ENCODE assay signal across 19 cellular contexts in genomic region chr20:31581391-31581790, GRCh38. TPM values are rescaled to one million over a fixed set of nuclear protein-coding genes. Genes with fewer than 3 reads are reported as not detected.
DNase-seq lines count a peak whose midpoint lies in the region; ATAC-seq and TF ChIP-seq lines count a peak whose summit lies in the region.
"Had no signal": no experiment of that assay in that cellular context is flagged by ENCODE, and none has a peak within 500 bp of the region (broad histone marks: within the 10 kb centered on the region; RNA-seq: fewer than 3 reads in every experiment).

No MANE protein-coding gene starts in this region.

- H3K27me3 Mint-ChIP-seq in neural crest cell (ENCODE audit: low read depth) (peaks cover 10% of the 10 kb centered on the region), immature natural killer cell (ENCODE audit: low read depth in 3 of 3) (peaks cover 3 to 10% (median 9%) of the 10 kb centered on the region in 3 donors)

- H3K4me2 ChIP-seq in HCT116 (ENCODE audit: low read length), result no peak overlapping the region
- H3K4me2 ChIP-seq: A549 had no signal

- no peaks in the 10 kb centered on the region for H3K27me3 ChIP-seq in HCT116 (ENCODE audit: insufficient read depth, low read length)
- peaks cover 3% of the 10 kb centered on the region for H3K27me3 ChIP-seq in ectodermal cell (ENCODE audit: control insufficient read depth, insufficient read depth, low read length, poor library complexity, severe bottlenecking)

- peaks cover 4 to 10% of the 10 kb centered on the region in 2 experiments; a peak in 3 of 4 replicates for H3K4me1 ChIP-seq in HCT116 (ENCODE audit: control insufficient read depth in 1 of 2, insufficient read depth in 2 of 2, low read length in 2 of 2)
- H3K4me1 ChIP-seq in ectodermal cell (ENCODE audit: control insufficient read depth, insufficient read depth, low read length), result peaks cover 17% of the 10 kb centered on the region
- H3K4me1 ChIP-seq: A549 had no signal

- peak overlapping the region; percentile 95 for H3K27ac Mint-ChIP-seq in neural crest cell (ENCODE audit: unreplicated experiment)
- no peak overlapping the region for H3K27ac Mint-ChIP-seq in immature natural killer cell

- TF ChIP-seq CTCF in HCT116 (IDR thresholded peaks at IDR 0.05 in 2 of 3, conservative IDR thresholded peaks at IDR 0.05 in 1 of 3; ENCODE audit: borderline replicate concordance in 1 of 3, insufficient read depth in 1 of 3, low read depth in 2 of 3, low read length in 2 of 3) (no peak), neural crest cell (conservative IDR thresholded peaks at IDR 0.05) (no peak)

- POLR2A ChIA-PET in HCT116 (lab: Charles Lee), result no interaction called here

- RAD21 ChIA-PET in HCT116 (lab: Charles Lee; ENCODE audit: low non-redundant PET in 1 of 2, low total read pairs in 2 of 2, uncharacterized antibody in 2 of 2, unreplicated experiment in 2 of 2), result no interaction called here

- H3K9ac ChIP-seq in HCT116 (ENCODE audit: low read length), result no peak overlapping the region
- H3K9ac ChIP-seq: BLaER1 treated with 17β-estradiol and CSF1 and Interleukin-3, amounts not matched to agents 10 nM and 100 nM had no signal

- H3K79me2 ChIP-seq in HCT116 (ENCODE audit: insufficient read depth, low read length), result no peaks in the 10 kb centered on the region

- H3K4me1 Mint-ChIP-seq in neural crest cell, result peaks cover 25% of the 10 kb centered on the region
- H3K4me1 Mint-ChIP-seq in immature natural killer cell, result peaks cover 0 to 1% of the 10 kb centered on the region in 2 donors

- H3K4me3 ChIP-seq in HCT116 (replicated peaks in 1 of 2; ENCODE audit: low read depth in 1 of 2, low read length in 2 of 2) (no peak overlapping the region), ectodermal cell (ENCODE audit: insufficient read depth, low read depth, low read length) (no peak overlapping the region)
- H3K4me3 ChIP-seq: A549; BLaER1 treated with 17β-estradiol and CSF1 and Interleukin-3, amounts not matched to agents 10 nM and 100 nM; HAP-1 had no signal

- H3K36me3 ChIP-seq in HCT116 (ENCODE audit: control insufficient read depth in 1 of 2, insufficient read depth in 2 of 2, low read length in 2 of 2), result no peaks in the 10 kb centered on the region
- H3K36me3 ChIP-seq in ectodermal cell (ENCODE audit: control insufficient read depth, insufficient read depth, low read length), result no peaks in the 10 kb centered on the region
- H3K36me3 ChIP-seq: BLaER1 treated with 17β-estradiol and CSF1 and Interleukin-3, amounts not matched to agents 10 nM and 100 nM; HAP-1 had no signal

- 15 to 16% methylated on average over 13 of the region's 13 CpGs for WGBS in ectodermal cell, 2 experiments

- no peak for TF ChIP-seq POLR2A in HCT116 (IDR thresholded peaks at IDR 0.05; ENCODE audit: borderline replicate concordance, extremely low read depth, insufficient read depth, insufficient read length)

- no peak overlapping the region for H2AFZ ChIP-seq in HCT116 (ENCODE audit: low read depth, low read length, poor library complexity, severe bottlenecking)

- H3K9me3 ChIP-seq in HCT116 (ENCODE audit: control insufficient read depth in 1 of 2, insufficient read depth in 1 of 2, low read depth in 1 of 2, low read length in 2 of 2) (no peaks in the 10 kb centered on the region), ectodermal cell (ENCODE audit: control insufficient read depth, low read length) (no peaks in the 10 kb centered on the region)
- H3K9me3 ChIP-seq: A549, HAP-1 had no signal

- BruUV-seq in HCT116 (replicated peaks; lab: Mats Ljungman, UMichigan), result no TSS peak

- intact Hi-C loops in HCT116 (cut with micrococcal nuclease), result no loop called here

- ATAC-seq in HCT116, result no peak
- no peak for ATAC-seq in GM21786 (IDR thresholded peaks at IDR 0.05; ENCODE audit: unreplicated experiment)
- ATAC-seq: A549 had no signal

- H3K9me3 Mint-ChIP-seq in neural crest cell (no peaks in the 10 kb centered on the region), immature natural killer cell (no peaks in the 10 kb centered on the region)

- H3K27ac ChIP-seq in HCT116 (ENCODE audit: low read depth, low read length) (peak overlapping the region; percentile 18; the same call in 1 of the 2 replicates), ectodermal cell (ENCODE audit: insufficient read depth, low read depth, low read length, poor library complexity, severe bottlenecking) (peak overlapping the region; percentile 53)
- H3K27ac ChIP-seq: BLaER1 treated with 17β-estradiol and CSF1 and Interleukin-3, amounts not matched to agents 10 nM and 100 nM had no signal

- no peak for TF ChIP-seq RAD21 in HCT116 (IDR thresholded peaks at IDR 0.05; ENCODE audit: low read depth)

- H3K4me3 Mint-ChIP-seq in neural crest cell, result no peak overlapping the region
- no peak overlapping the region for H3K4me3 Mint-ChIP-seq in immature natural killer cell

- H3K36me3 Mint-ChIP-seq in neural crest cell (ENCODE audit: low read depth) (no peaks in the 10 kb centered on the region), immature natural killer cell (peaks cover 0 to 4% (median 3%) of the 10 kb centered on the region in 3 donors)

- in situ Hi-C loops in KBM-7 (cut with MboI; ENCODE audit: low pct_unique_long_range_greater_than_20kb, low sequenced_read_pairs), result no loop called here

- CTCF ChIA-PET in HCT116 (lab: Charles Lee), result no interaction called here

- H4K20me1 ChIP-seq in HCT116 (ENCODE audit: insufficient read depth), result no peaks in the 10 kb centered on the region
- H4K20me1 ChIP-seq: BLaER1 treated with 17β-estradiol and CSF1 and Interleukin-3, amounts not matched to agents 10 nM and 100 nM had no signal

- DNase-seq in D341Med (ENCODE audit: low spot score) (peak; percentile 15), HCT116 (ENCODE audit: low read depth, low spot score) (no peak), neural crest cell (ENCODE audit: low read depth, low spot score) (no peak), medulla oblongata (ENCODE audit: extremely low spot score) (no peak), KBM-7 (no peak), immature natural killer cell (no peak)
- DNase-seq: DMS 273 treated with DMSO at 0.1 percent for 48 hours, GF-D8, NCI-H1048, NCI-H1436 treated with DMSO at 0.1 percent for 48 hours, NCI-H2081, NCI-H510A treated with DMSO at 0.1 percent for 48 hours, SHP77 had no signal

- H3K9me2 ChIP-seq in HCT116 (ENCODE audit: insufficient read depth), result no peaks in the 10 kb centered on the region

TF ChIP-seq in HCT116, 20 proteins besides CTCF, POLR2A, EP300 and RAD21:
- TF ChIP-seq MAX (IDR thresholded peaks at IDR 0.05) (no peak), SIN3A (IDR thresholded peaks at IDR 0.05; ENCODE audit: low read depth) (no peak), ATF3 (IDR thresholded peaks at IDR 0.05) (no peak), TCF7L2 (IDR thresholded peaks at IDR 0.05; ENCODE audit: borderline replicate concordance, extremely low read depth, insufficient read depth, insufficient read length) (no peak), CBX3 (IDR thresholded peaks at IDR 0.05; ENCODE audit: low read depth) (no peak), ELF1 (IDR thresholded peaks at IDR 0.05; ENCODE audit: borderline replicate concordance, low read depth) (no peak), ZNF274 (IDR thresholded peaks at IDR 0.05; ENCODE audit: low read depth, low read length) (no peak), EZH2phosphoT487 (IDR thresholded peaks at IDR 0.05; ENCODE audit: borderline replicate concordance) (no peak), SRF (IDR thresholded peaks at IDR 0.05; ENCODE audit: low read depth) (no peak), SP1 (IDR thresholded peaks at IDR 0.05; ENCODE audit: low read depth) (no peak), CEBPB (IDR thresholded peaks at IDR 0.05; ENCODE audit: low read depth) (no peak), ZFX (IDR thresholded peaks at IDR 0.05) (no peak), EGR1 (IDR thresholded peaks at IDR 0.05; ENCODE audit: low read depth) (no peak)
TF ChIP-seq in HCT116: peak in this region for 0.

RNA-seq across cellular contexts. Expression of gene ID1, which starts 23.7 kb away (rescaled TPM):
- total RNA-seq in HCT116 (2021; ENCODE audit: unreplicated experiment) (811 TPM), neural crest cell (4.3 and 5.8 TPM in 2 replicates)
- 603 and 619 TPM in 2 replicates for polyA plus RNA-seq in HCT116 (2012)
- polyA plus RNA-seq in ectodermal cell (2013, experiment 1 of 4), result 131 TPM
- 104 TPM for polyA plus RNA-seq in ectodermal cell (2013, experiment 2 of 4)
- polyA plus RNA-seq in ectodermal cell (2013, experiment 3 of 4), result 135 TPM
- 152 TPM for polyA plus RNA-seq in ectodermal cell (2013, experiment 4 of 4)
- 1 to 10 TPM; 1.4 to 4.2 (median 1.9) TPM for polyA plus RNA-seq in immature natural killer cell

RNA-seq across cellular contexts. Expression of gene COX4I2, which starts 56.3 kb away (rescaled TPM):
- total RNA-seq in HCT116 (2021; ENCODE audit: unreplicated experiment) (not detected), neural crest cell (not detected in 2 replicates)
- 0.11 TPM in 1 of 2 replicates, not detected in the other for polyA plus RNA-seq in HCT116 (2012)
- polyA plus RNA-seq in ectodermal cell (2013, experiment 1 of 4), result not detected
- not detected for polyA plus RNA-seq in ectodermal cell (2013, experiment 2 of 4)
- not detected for polyA plus RNA-seq in ectodermal cell (2013, experiment 3 of 4)
- not detected for polyA plus RNA-seq in ectodermal cell (2013, experiment 4 of 4)
- not detected for polyA plus RNA-seq in immature natural killer cell
- total RNA-seq: MCF 10A had no signal
- polyA plus RNA-seq: A549 had no signal

Comparison
In these comparisons a context has a peak if more than half of its experiments do, and no peak if none do; other contexts are left out.
1. RNA of gene ID1, which starts 23.7 kb away (total RNA-seq): 811 TPM in HCT116 (single experiment); 4.3 to 5.8 TPM in neural crest cell; every median in the first group is over 100 times any median in the second.